In genomic region chr10:35126530-35127288, GRCh38 we compare ENCODE assay signal across 8 cellular contexts. TPM values are rescaled to one million over a fixed set of nuclear protein-coding genes. Genes with fewer than 3 reads are reported as not detected.
DNase-seq lines count a peak whose midpoint lies in the region; ATAC-seq and TF ChIP-seq lines count a peak whose summit lies in the region.

Gene CREM, plus strand, starts transcription at chr10:35126846. Its CDS starts 10,990 bp downstream, at chr10:35137836.

- no peaks in the 10 kb centered on the region for H3K36me3 ChIP-seq in muscle layer of duodenum (ENCODE audit: control insufficient read depth in 1 of 2, insufficient read depth in 2 of 2, low read length in 2 of 2)

- no peaks in the 10 kb centered on the region for H3K9me3 ChIP-seq in muscle layer of duodenum (ENCODE audit: control insufficient read depth in 1 of 2, low read length in 2 of 2)

- H3K27me3 Mint-ChIP-seq in activated T-cell treated with anti-CD3 and anti-CD28 coated beads, Interleukin-2, amount 50 U/mL, for 4 hours (ENCODE audit: low read depth), result no peaks in the 10 kb centered on the region

- peak within 1 kb of the TSS; percentile 70 to 88 for H3K4me3 ChIP-seq in muscle layer of duodenum (ENCODE audit: low read depth in 1 of 2, low read length in 2 of 2)

- H3K9me3 Mint-ChIP-seq in activated T-cell treated with anti-CD3 and anti-CD28 coated beads, Interleukin-2, amount 50 U/mL, for 4 hours, result no peaks in the 10 kb centered on the region

- peaks cover 0 to 11% of the 10 kb centered on the region in 2 donors for H3K4me1 ChIP-seq in muscle layer of duodenum (ENCODE audit: control insufficient read depth in 1 of 2, insufficient read depth in 2 of 2, low read length in 2 of 2)

- H3K4me1 Mint-ChIP-seq in activated T-cell treated with anti-CD3 and anti-CD28 coated beads, Interleukin-2, amount 50 U/mL, for 4 hours (ENCODE audit: low read depth), result peaks cover 49% of the 10 kb centered on the region

- peak within 1 kb of the TSS; percentile 90 for H3K4me3 Mint-ChIP-seq in activated T-cell treated with anti-CD3 and anti-CD28 coated beads, Interleukin-2, amount 50 U/mL, for 4 hours

- DNase-seq in DMS79 treated with DMSO at 0.1 percent for 48 hours (lab: John Stamatoyannopoulos, UW) (peak; percentile 82), KG1 (lab: John Stamatoyannopoulos, UW) (peak; percentile 94)
- DNase-seq in activated T-cell treated with anti-CD3 and anti-CD28 coated beads, Interleukin-2, amount 50 U/mL, for 4 hours, result peak; percentile 100
- peak; percentile 99 for DNase-seq in stimulated activated CD8-positive, alpha-beta memory T cell treated with anti-CD3 and anti-CD28 coated beads, Interleukin-7, amount 100 ng/mL, for 4 hours (ENCODE audit: low read depth in 2 of 2)

- H3K27me3 ChIP-seq in muscle layer of duodenum (ENCODE audit: low read depth, low read length), result no peaks in the 10 kb centered on the region

- peaks cover 5% of the 10 kb centered on the region for H3K36me3 Mint-ChIP-seq in activated T-cell treated with anti-CD3 and anti-CD28 coated beads, Interleukin-2, amount 50 U/mL, for 4 hours (ENCODE audit: insufficient read depth)

- ATAC-seq in GM21723 (IDR thresholded peaks at IDR 0.05; ENCODE audit: unreplicated experiment), result peak; percentile 79
- ATAC-seq in activated T-cell treated with anti-CD3 and anti-CD28 coated beads, Interleukin-2, amount 50 U/mL, for 4 hours, result peak; percentile 85 to 87
- ATAC-seq in esophagus mucosa, result peak; percentile 99

- H3K27ac ChIP-seq in muscle layer of duodenum (ENCODE audit: low read length), result peak within 1 kb of the TSS; percentile 99

TF ChIP-seq in PFSK-1, 5 proteins besides CTCF, POLR2A, EP300 and RAD21:
- TF ChIP-seq FOXP2 (optimal IDR thresholded peaks at IDR 0.05; ENCODE audit: borderline replicate concordance, extremely low read depth, extremely low read length, insufficient read depth), result peak; percentile 68
- TF ChIP-seq SIN3A (IDR thresholded peaks at IDR 0.05; ENCODE audit: borderline replicate concordance, insufficient read depth, low read length), result peak; percentile 64; the same call in 1 of the 2 replicates
- no peak for TF ChIP-seq REST (IDR thresholded peaks at IDR 0.05; ENCODE audit: insufficient read depth in 1 of 2, low read depth in 2 of 2, low read length in 2 of 2)
- peak; percentile 87 for TF ChIP-seq TAF1 (IDR thresholded peaks at IDR 0.05; ENCODE audit: borderline replicate concordance, insufficient read depth, low read length)
- TF ChIP-seq POLR2AphosphoS5 (IDR thresholded peaks at IDR 0.05; ENCODE audit: low read depth, low read length), result peak; percentile 81

RNA-seq across cellular contexts. Expression of gene CREM, which starts in this region (rescaled TPM):
- polyA plus RNA-seq in PFSK-1 (2012; ENCODE audit: insufficient read length, low read depth), result 78.2 TPM
- 100 to 1,000 TPM; 113 to 125 (median 122) TPM for total RNA-seq in activated T-cell treated with anti-CD3 and anti-CD28 coated beads, Interleukin-2, amount 50 U/mL, for 4 hours
- total RNA-seq in esophagus mucosa, result 8.6 TPM

Comparison
In these comparisons a context has a peak if more than half of its experiments do, and no peak if none do; other contexts are left out.
1. Peak in every context shown above with its lines: DNase-seq, ATAC-seq, H3K4me3 ChIP-seq and H3K27ac ChIP-seq.
2. RNA of gene CREM (total RNA-seq): 113 to 125 TPM in activated T-cell treated with anti-CD3 and anti-CD28 coated beads, Interleukin-2, amount 50 U/mL, for 4 hours; 8.6 TPM in esophagus mucosa (single experiment); every median in the first group is over 10 times any median in the second.